Comparison of ENCODE assay signal across 25 cellular contexts in genomic region chr11:27304514-27304913, GRCh38. TPM values are rescaled to one million over a fixed set of nuclear protein-coding genes. Genes with fewer than 3 reads are reported as not detected.
A peak's percentile ranks its signal among the peaks of the same experiment; 100 is the strongest.
DNase-seq lines count a peak whose midpoint lies in the region; ATAC-seq and TF ChIP-seq lines count a peak whose summit lies in the region.
"Had no signal": no experiment of that assay in that cellular context is flagged by ENCODE, and none has a peak within 500 bp of the region (broad histone marks: within the 10 kb centered on the region; RNA-seq: fewer than 3 reads in every experiment).

No MANE protein-coding gene starts in this region.

- no peak overlapping the region for H3K4me3 Mint-ChIP-seq in stimulated activated memory B cell treated with anti-CD40 and anti-IgM and Interleukin-4, amounts not matched to agents 10 μg/mL and 1 μg/mL and 100 μg/mL, for 72 hours
- H3K4me3 Mint-ChIP-seq: CD4-positive, alpha-beta T cell; IgD-negative memory B cell had no signal

- H3K9me3 Mint-ChIP-seq in stimulated activated memory B cell treated with anti-CD40 and anti-IgM and Interleukin-4, amounts not matched to agents 10 μg/mL and 1 μg/mL and 100 μg/mL, for 72 hours: peaks cover 9% of the 10 kb centered on the region
- H3K9me3 Mint-ChIP-seq: CD4-positive, alpha-beta T cell had no signal

- RAD21 ChIA-PET in HCT116 (lab: Charles Lee; ENCODE audit: low non-redundant PET in 1 of 2, low total read pairs in 2 of 2, uncharacterized antibody in 2 of 2, unreplicated experiment in 2 of 2): no interaction called here

- H3K9me3 ChIP-seq in HCT116 (ENCODE audit: control insufficient read depth in 1 of 2, insufficient read depth in 1 of 2, low read depth in 1 of 2, low read length in 2 of 2): no peaks in the 10 kb centered on the region
- H3K9me3 ChIP-seq in upper lobe of right lung: no peaks in the 10 kb centered on the region
- H3K9me3 ChIP-seq in Karpas-422 (ENCODE audit: low read length): no peaks in the 10 kb centered on the region
- H3K9me3 ChIP-seq: SK-N-SH had no signal

- no peak overlapping the region for H3K4ac ChIP-seq in mesendoderm (ENCODE audit: low read depth, low read length)

- no peak for TF ChIP-seq RAD21 in HCT116 (IDR thresholded peaks at IDR 0.05; ENCODE audit: low read depth)

- no peak overlapping the region for H3K27ac Mint-ChIP-seq in stimulated activated memory B cell treated with anti-CD40 and anti-IgM and Interleukin-4, amounts not matched to agents 10 μg/mL and 1 μg/mL and 100 μg/mL, for 72 hours
- H3K27ac Mint-ChIP-seq: CD4-positive, alpha-beta T cell; IgD-negative memory B cell had no signal

- H3K36me3 Mint-ChIP-seq in stimulated activated memory B cell treated with anti-CD40 and anti-IgM and Interleukin-4, amounts not matched to agents 10 μg/mL and 1 μg/mL and 100 μg/mL, for 72 hours: no peaks in the 10 kb centered on the region
- H3K36me3 Mint-ChIP-seq: IgD-negative memory B cell had no signal

- H3K9me2 ChIP-seq in HCT116 (ENCODE audit: insufficient read depth): 0 out of 2 replicates have a peak, but pooled peaks cover 3% of the 10 kb centered on the region
- H3K9me2 ChIP-seq in Karpas-422 (replicated peaks; ENCODE audit: insufficient read depth, low read length): no peaks in the 10 kb centered on the region
- H3K9me2 ChIP-seq: SK-N-SH had no signal

- peak in 1 of 3 experiments; percentile 15; a peak in 2 of 6 replicates for TF ChIP-seq CTCF in HCT116 (IDR thresholded peaks at IDR 0.05 in 2 of 3, conservative IDR thresholded peaks at IDR 0.05 in 1 of 3; ENCODE audit: borderline replicate concordance in 1 of 3, insufficient read depth in 1 of 3, low read depth in 2 of 3, low read length in 2 of 3)
- TF ChIP-seq CTCF in choroid plexus epithelial cell (conservative IDR thresholded peaks at IDR 0.05; ENCODE audit: low read depth, low read length): peak; percentile 19
- no peak for TF ChIP-seq CTCF in upper lobe of right lung (IDR thresholded peaks at IDR 0.05)

- H3K27ac ChIP-seq in HCT116 (ENCODE audit: low read depth, low read length) (no peak overlapping the region), mesendoderm (ENCODE audit: low read depth, low read length) (no peak overlapping the region), upper lobe of right lung (no peak overlapping the region), Karpas-422 (ENCODE audit: low read length) (no peak overlapping the region)
- H3K27ac ChIP-seq: BLaER1 had no signal

- intact Hi-C loops in HCT116 (cut with micrococcal nuclease) (no loop called here), upper lobe of right lung (cut with DNase I) (no loop called here)

- POLR2A ChIA-PET in HCT116 (lab: Charles Lee): no interaction called here

- H2BK120ac ChIP-seq in mesendoderm (ENCODE audit: low read depth, low read length): no peak overlapping the region

- ATAC-seq in HCT116: peak; percentile 70
- ATAC-seq in upper lobe of right lung: no peak
- ATAC-seq in stimulated activated memory B cell treated with anti-CD40 and anti-IgM and Interleukin-4, amounts not matched to agents 10 μg/mL and 1 μg/mL and 100 μg/mL, for 72 hours: no peak
- ATAC-seq: Panc1 had no signal

- no peaks in the 10 kb centered on the region for H3K79me2 ChIP-seq in HCT116 (ENCODE audit: insufficient read depth, low read length)
- no peaks in the 10 kb centered on the region for H3K79me2 ChIP-seq in mesendoderm (ENCODE audit: control insufficient read depth, insufficient read depth, low read length)
- H3K79me2 ChIP-seq in Karpas-422 (ENCODE audit: low read length): no peaks in the 10 kb centered on the region

- H3K4me3 ChIP-seq in HCT116 (replicated peaks in 1 of 2; ENCODE audit: low read depth in 1 of 2, low read length in 2 of 2) (no peak overlapping the region), choroid plexus epithelial cell (ENCODE audit: low read depth, low read length) (no peak overlapping the region), mesendoderm (ENCODE audit: low read length) (no peak overlapping the region), upper lobe of right lung (no peak overlapping the region), Karpas-422 (ENCODE audit: low read length) (no peak overlapping the region)
- H3K4me3 ChIP-seq: BLaER1, HAP-1 had no signal

- no peak overlapping the region for H4K5ac ChIP-seq in mesendoderm (ENCODE audit: low read length)

- no peak for DNase-seq in HCT116 (ENCODE audit: low read depth, low spot score)
- DNase-seq in choroid plexus epithelial cell (ENCODE audit: low read depth): no peak
- DNase-seq in mesendoderm: peak; percentile 54
- no peak for DNase-seq in upper lobe of right lung
- DNase-seq in Karpas-422: no peak
- no peak for DNase-seq in T1000 (lab: John Stamatoyannopoulos, UW)
- DNase-seq: ACHN; CD4-positive, alpha-beta T cell; COR-L47; DMS79; Kasumi-1; NCI-H1048; NCI-H1417 treated with DMSO at 0.1 percent for 48 hours; NCI-H187; NCI-H2107; NCI-H2227 treated with DMSO at 0.1 percent for 48 hours; NCI-H524; NCI-H82; SIG-M5; SK-N-SH had no signal

- peak overlapping the region; percentile 19 for H3K56ac ChIP-seq in mesendoderm (ENCODE audit: low read length)

- H4K20me1 ChIP-seq in HCT116 (ENCODE audit: insufficient read depth): no peaks in the 10 kb centered on the region
- H4K20me1 ChIP-seq in Karpas-422 (ENCODE audit: insufficient read depth, low read depth, low read length): no peaks in the 10 kb centered on the region
- H4K20me1 ChIP-seq: BLaER1 had no signal

- CTCF ChIA-PET in HCT116 (lab: Charles Lee): no interaction called here

- H3K18ac ChIP-seq in mesendoderm (ENCODE audit: low read length): no peak overlapping the region

- no peaks in the 10 kb centered on the region for H3K27me3 Mint-ChIP-seq in stimulated activated memory B cell treated with anti-CD40 and anti-IgM and Interleukin-4, amounts not matched to agents 10 μg/mL and 1 μg/mL and 100 μg/mL, for 72 hours
- H3K27me3 Mint-ChIP-seq: CD4-positive, alpha-beta T cell had no signal

- no TSS peak for BruUV-seq in HCT116 (replicated peaks; lab: Mats Ljungman, UMichigan)

- H3K4me2 ChIP-seq in HCT116 (ENCODE audit: low read length): no peak overlapping the region
- H3K4me2 ChIP-seq in mesendoderm (ENCODE audit: low read length): no peak overlapping the region
- no peak overlapping the region for H3K4me2 ChIP-seq in Karpas-422 (ENCODE audit: low read depth, low read length, poor library complexity, severe bottlenecking)
- H3K4me2 ChIP-seq: BLaER1, SK-N-SH had no signal

- no peak overlapping the region for H3K23ac ChIP-seq in mesendoderm (ENCODE audit: low read length)

- no peak overlapping the region for H2AK5ac ChIP-seq in mesendoderm (ENCODE audit: low read length)

- H4K8ac ChIP-seq in mesendoderm (ENCODE audit: low read depth, low read length): no peak overlapping the region

- H3K79me1 ChIP-seq in mesendoderm (ENCODE audit: low read length): no peaks in the 10 kb centered on the region

- no peaks in the 10 kb centered on the region for H3K36me3 ChIP-seq in HCT116 (ENCODE audit: control insufficient read depth in 1 of 2, insufficient read depth in 2 of 2, low read length in 2 of 2)
- H3K36me3 ChIP-seq in mesendoderm (ENCODE audit: control insufficient read depth, insufficient read depth, low read length): no peaks in the 10 kb centered on the region
- no peaks in the 10 kb centered on the region for H3K36me3 ChIP-seq in upper lobe of right lung
- no peaks in the 10 kb centered on the region for H3K36me3 ChIP-seq in Karpas-422 (ENCODE audit: insufficient read depth, low read length)
- H3K36me3 ChIP-seq: BLaER1, HAP-1 had no signal

- H2AFZ ChIP-seq in HCT116 (ENCODE audit: low read depth, low read length, poor library complexity, severe bottlenecking) (no peak overlapping the region), Karpas-422 (ENCODE audit: low read length) (no peak overlapping the region)

- H3K9ac ChIP-seq in HCT116 (ENCODE audit: low read length) (no peak overlapping the region), mesendoderm (ENCODE audit: low read length) (no peak overlapping the region), Karpas-422 (ENCODE audit: low read length) (no peak overlapping the region)
- H3K9ac ChIP-seq: BLaER1, SK-N-SH had no signal

- H3K4me1 Mint-ChIP-seq in stimulated activated memory B cell treated with anti-CD40 and anti-IgM and Interleukin-4, amounts not matched to agents 10 μg/mL and 1 μg/mL and 100 μg/mL, for 72 hours: no peaks in the 10 kb centered on the region
- H3K4me1 Mint-ChIP-seq: IgD-negative memory B cell had no signal

- no peaks in the 10 kb centered on the region for H3K27me3 ChIP-seq in HCT116 (ENCODE audit: insufficient read depth, low read length)
- no peaks in the 10 kb centered on the region for H3K27me3 ChIP-seq in mesendoderm (ENCODE audit: insufficient read depth, low read length, poor library complexity)
- H3K27me3 ChIP-seq in upper lobe of right lung: no peaks in the 10 kb centered on the region
- no peaks in the 10 kb centered on the region for H3K27me3 ChIP-seq in Karpas-422 (ENCODE audit: low read length)
- H3K27me3 ChIP-seq: BLaER1 had no signal

- H2BK15ac ChIP-seq in mesendoderm (replicated peaks; ENCODE audit: low read depth): no peak overlapping the region

- TF ChIP-seq POLR2A in HCT116 (IDR thresholded peaks at IDR 0.05; ENCODE audit: borderline replicate concordance, extremely low read depth, insufficient read depth, insufficient read length): no peak

- H3K4me1 ChIP-seq in HCT116 (ENCODE audit: control insufficient read depth in 1 of 2, insufficient read depth in 2 of 2, low read length in 2 of 2): no peaks in the 10 kb centered on the region
- H3K4me1 ChIP-seq in mesendoderm (ENCODE audit: control insufficient read depth, low read depth, low read length): no peaks in the 10 kb centered on the region
- H3K4me1 ChIP-seq in upper lobe of right lung: no peaks in the 10 kb centered on the region
- H3K4me1 ChIP-seq in Karpas-422 (ENCODE audit: low read length): no peaks in the 10 kb centered on the region
- H3K4me1 ChIP-seq: BLaER1, HAP-1 had no signal

- no CpG with 5 or more reads among the region's 8 CpGs for WGBS in mesendoderm (ENCODE audit: extremely low coverage, insufficient coverage, low lambda C conversion rate)

- H2BK5ac ChIP-seq in mesendoderm (ENCODE audit: low read length): no peak overlapping the region

TF ChIP-seq in HCT116, 20 proteins besides CTCF, POLR2A, EP300 and RAD21 (continues in another document):
- TF ChIP-seq MAX (IDR thresholded peaks at IDR 0.05) (no peak), JUND (IDR thresholded peaks at IDR 0.05) (no peak), ZNF274 (IDR thresholded peaks at IDR 0.05; ENCODE audit: low read depth, low read length) (no peak), SIN3A (IDR thresholded peaks at IDR 0.05; ENCODE audit: low read depth) (no peak), YY1 (IDR thresholded peaks at IDR 0.05; ENCODE audit: extremely low read depth, insufficient replicate concordance, low read depth, low read length) (no peak), TCF7L2 (IDR thresholded peaks at IDR 0.05; ENCODE audit: borderline replicate concordance, extremely low read depth, insufficient read depth, insufficient read length) (no peak)

RNA-seq across cellular contexts. Expression of gene CCDC34, which starts 58.5 kb away (rescaled TPM):
- 18.7 TPM for total RNA-seq in HCT116 (2021; ENCODE audit: unreplicated experiment)
- polyA plus RNA-seq in HCT116 (2012): 5.2 and 6.6 TPM in 2 replicates
- polyA plus RNA-seq in mesendoderm (2013, experiment 1 of 2): 38.0 TPM
- 40.1 TPM for polyA plus RNA-seq in mesendoderm (2013, experiment 2 of 2)
- 1.6 TPM for total RNA-seq in upper lobe of right lung
- total RNA-seq in Karpas-422 (2014; rRNA removed; shearing (Covaris generic); ENCODE audit: low replicate concordance): 10.2 and 11.7 TPM in 2 replicates
